2 cellular contexts compared by ENCODE assay signal in genomic region chr11:86873573-86874083, GRCh38.
TF ChIP-seq lines count a peak whose summit lies in the region.

No MANE protein-coding gene starts in this region.

TF ChIP-seq in endothelial cell of umbilical vein, 7 proteins besides CTCF, POLR2A, EP300 and RAD21 (continued from another document):
- TF ChIP-seq JUN (IDR thresholded peaks at IDR 0.05; ENCODE audit: borderline replicate concordance, insufficient read depth, insufficient read length, low read depth), result no peak

TF ChIP-seq in SK-N-SH, 30 proteins besides CTCF, POLR2A, EP300 and RAD21 (continued from another document):
- TF ChIP-seq ZBTB33 (IDR thresholded peaks at IDR 0.05; ENCODE audit: borderline replicate concordance, low read depth) (no peak), MEF2A (IDR thresholded peaks at IDR 0.05; ENCODE audit: borderline replicate concordance, low read depth) (no peak)
